17 cellular contexts compared by ENCODE assay signal in the genomic region with DNA sequence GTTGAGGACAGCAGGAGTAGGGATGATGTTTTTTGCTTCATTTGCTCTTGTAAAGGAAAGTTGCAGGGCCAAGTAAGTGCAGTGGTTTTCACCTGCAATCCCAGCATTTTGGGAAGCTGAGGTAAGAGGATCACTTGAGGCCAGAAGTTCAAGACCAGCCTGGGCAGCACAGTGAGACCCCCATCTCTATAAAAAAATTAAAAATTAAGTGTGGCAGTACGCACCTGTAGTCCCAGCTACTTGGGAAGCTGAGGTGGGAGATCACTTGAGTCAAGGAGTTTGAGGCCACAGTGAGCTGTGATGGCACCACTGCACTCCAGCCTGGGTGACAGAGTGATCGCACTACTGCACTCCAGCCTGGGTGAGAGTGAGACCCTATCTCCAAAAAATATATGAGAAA.
"Had no signal": no experiment of that assay in that cellular context is flagged by ENCODE, and none has a peak within 500 bp of the region (broad histone marks: within the 10 kb centered on the region; RNA-seq: fewer than 3 reads in every experiment).

No MANE protein-coding gene starts in this region.

- H3K36me3 ChIP-seq: spleen, stomach, thoracic aorta, transverse colon had no signal

- H3K9me3 ChIP-seq: mucosa of descending colon, psoas muscle, spleen, stomach, thoracic aorta, transverse colon had no signal

- H3K4me3 Mint-ChIP-seq: dendritic cell treated with granulocyte-macrophage colony-stimulating factor and Interleukin-4, amounts not matched to agents 40 ng/mL and 50 ng/mL, for 4 days; naive thymus-derived CD8-positive, alpha-beta T cell had no signal

- H3K27me3 ChIP-seq: heart right ventricle, spleen, transverse colon had no signal

- DNase-seq: cerebellar nuclear complex; foreskin melanocyte; heart right ventricle; kidney glomerular epithelial cell; mammary epithelial cell; mucosa of descending colon; naive thymus-derived CD8-positive, alpha-beta T cell; psoas muscle; spleen; stimulated activated CD4-positive, alpha-beta T cell treated with anti-CD3 and anti-CD28 coated beads, Interleukin-2, amount 100 ng/mL, for 24 hours; stimulated activated CD4-positive, alpha-beta T cell treated with anti-CD3 and anti-CD28 coated beads, Interleukin-4, amount 100 ng/mL, for 4 hours; stimulated activated naive CD4-positive, alpha-beta T cell; stomach; transverse colon had no signal

- H3K36me3 Mint-ChIP-seq: naive thymus-derived CD8-positive, alpha-beta T cell had no signal

- ATAC-seq: mucosa of descending colon; naive thymus-derived CD8-positive, alpha-beta T cell; sciatic nerve had no signal

- H3K4me3 ChIP-seq: heart right ventricle, mucosa of descending colon, psoas muscle, spleen, stomach, thoracic aorta, transverse colon had no signal

- H3K27ac ChIP-seq: psoas muscle, spleen, stomach, thoracic aorta, transverse colon had no signal

- H3K27ac Mint-ChIP-seq: dendritic cell treated with granulocyte-macrophage colony-stimulating factor and Interleukin-4, amounts not matched to agents 40 ng/mL and 50 ng/mL, for 4 days; naive thymus-derived CD8-positive, alpha-beta T cell had no signal

- H3K9me3 Mint-ChIP-seq: dendritic cell treated with granulocyte-macrophage colony-stimulating factor and Interleukin-4, amounts not matched to agents 40 ng/mL and 50 ng/mL, for 4 days had no signal

- H3K4me1 ChIP-seq: stomach, transverse colon had no signal
